In genomic region chr10:35819736-35820135, GRCh38 we compare ENCODE assay signal across 20 cellular contexts.
A peak's percentile ranks its signal among the peaks of the same experiment; 100 is the strongest.
DNase-seq lines count a peak whose midpoint lies in the region; TF ChIP-seq lines count a peak whose summit lies in the region.
"Had no signal": no experiment of that assay in that cellular context is flagged by ENCODE, and none has a peak within 500 bp of the region (broad histone marks: within the 10 kb centered on the region; RNA-seq: fewer than 3 reads in every experiment).

No MANE protein-coding gene starts in this region.

- TF ChIP-seq CTCF in esophagus muscularis mucosa (IDR thresholded peaks at IDR 0.05) (no peak), sigmoid colon (IDR thresholded peaks at IDR 0.05) (no peak)

- H3K36me3 ChIP-seq in esophagus muscularis mucosa, result no peaks in the 10 kb centered on the region
- no peaks in the 10 kb centered on the region for H3K36me3 ChIP-seq in sigmoid colon
- H3K36me3 ChIP-seq: BE2C had no signal

- 84% methylated on average over 5 of the region's 5 CpGs for WGBS in esophagus muscularis mucosa
- 87 to 91% methylated on average over 5 of the region's 5 CpGs for WGBS in sigmoid colon, 2 donors

- TF ChIP-seq POLR2A in esophagus muscularis mucosa (IDR thresholded peaks at IDR 0.05; ENCODE audit: low read depth) (no peak), sigmoid colon (IDR thresholded peaks at IDR 0.05) (no peak)

- peaks cover 6 to 18% (median 16%) of the 10 kb centered on the region in 4 donors for H3K4me1 ChIP-seq in esophagus muscularis mucosa
- peaks cover 0 to 21% (median 19%) of the 10 kb centered on the region in 4 donors for H3K4me1 ChIP-seq in sigmoid colon
- H3K4me1 ChIP-seq: A549, BE2C had no signal

- intact Hi-C loops in esophagus muscularis mucosa (cut with DNase I) (no loop called here), sigmoid colon (cut with DNase I) (loop anchor here (2.0 to 5.0 kb wide), 2 partner anchors 73 to 179 kb away; no protein-coding TSS in a partner anchor)

- H3K9me3 ChIP-seq in esophagus muscularis mucosa (no peaks in the 10 kb centered on the region), sigmoid colon (no peaks in the 10 kb centered on the region)
- H3K9me3 ChIP-seq: A549, BE2C had no signal

- TF ChIP-seq EP300 in esophagus muscularis mucosa (IDR thresholded peaks at IDR 0.05), result no peak
- TF ChIP-seq EP300 in sigmoid colon (IDR thresholded peaks at IDR 0.05), result no peak

- peak; percentile 51 for DNase-seq in NCI-H446 treated with DMSO at 0.1 percent for 48 hours (lab: John Stamatoyannopoulos, UW)
- peak; percentile 19 for DNase-seq in esophagus muscularis mucosa (ENCODE audit: extremely low spot score)
- DNase-seq in sigmoid colon, result no peak
- DNase-seq in superior temporal gyrus (ENCODE audit: extremely low spot score), result no peak
- no peak for DNase-seq in substantia nigra (lab: John Stamatoyannopoulos, UW)
- DNase-seq in NAMALWA (ENCODE audit: low spot score), result no peak
- DNase-seq: 8988T; ACHN; AML-193; BE2C; C1 segment of cervical spinal cord; Calu3; CD4-positive, alpha-beta memory T cell; COR-L47; DMS153; DND-41; GOT3; H7; HCEC 1CT had no signal

- H3K27ac ChIP-seq in esophagus muscularis mucosa (replicated peaks in 1 of 4) (no peak overlapping the region), sigmoid colon (peak overlapping the region in 3 of 4 donors; percentile 10 to 32 (median 29)), substantia nigra (ENCODE audit: low read depth, low read length, poor library complexity, severe bottlenecking) (no peak overlapping the region)
- H3K27ac ChIP-seq: A549 had no signal

- H3K4me3 ChIP-seq in esophagus muscularis mucosa (no peak overlapping the region), sigmoid colon (no peak overlapping the region)
- H3K4me3 ChIP-seq: A549 had no signal

- H3K27me3 ChIP-seq in esophagus muscularis mucosa (no peaks in the 10 kb centered on the region), sigmoid colon (no peaks in the 10 kb centered on the region)
- H3K27me3 ChIP-seq: BE2C had no signal

Comparison
In these comparisons a context has a peak if more than half of its experiments do, and no peak if none do; other contexts are left out.
1. DNase-seq: peak in NCI-H446 treated with DMSO at 0.1 percent for 48 hours (single experiment) and esophagus muscularis mucosa (single experiment); none in sigmoid colon (single experiment), superior temporal gyrus (single experiment), substantia nigra (0 of 49) and NAMALWA (single experiment).
2. H3K27ac ChIP-seq: peak in sigmoid colon (3 of 4); none in esophagus muscularis mucosa (0 of 4) and substantia nigra (single experiment).